In genomic region chr2:175054340-175054739, GRCh38 we compare ENCODE assay signal across 13 cellular contexts.
DNase-seq lines count a peak whose midpoint lies in the region; ATAC-seq lines count a peak whose summit lies in the region.
"Had no signal": no experiment of that assay in that cellular context is flagged by ENCODE, and none has a peak within 500 bp of the region (broad histone marks: within the 10 kb centered on the region; RNA-seq: fewer than 3 reads in every experiment).

No MANE protein-coding gene starts in this region.

- ATAC-seq in GM18511 (IDR thresholded peaks at IDR 0.05; ENCODE audit: unreplicated experiment) (peak; percentile 79), GM19351 (IDR thresholded peaks at IDR 0.05; ENCODE audit: unreplicated experiment) (peak; percentile 84), HG02885 (IDR thresholded peaks at IDR 0.05; ENCODE audit: poor library complexity, unreplicated experiment) (peak; percentile 58), HG03280 (IDR thresholded peaks at IDR 0.05; ENCODE audit: unreplicated experiment) (no peak)
- no peak for ATAC-seq in activated CD4-positive, CD25-positive, alpha-beta regulatory T cell treated with anti-CD3 and anti-CD28 coated beads, Interleukin-2, amount 50 U/mL, for 24 hours

- DNase-seq in middle frontal gyrus (ENCODE audit: extremely low spot score, low spot score) (no peak), NCI-H187 treated with DMSO at 0.1 percent for 48 hours (lab: John Stamatoyannopoulos, UW) (no peak)
- DNase-seq: ACHN; BE2C; C1 segment of cervical spinal cord; Caco-2; CD4-positive, CD25-positive, alpha-beta regulatory T cell; H9 had no signal

Comparison
In these comparisons a context has a peak if more than half of its experiments do, and no peak if none do; other contexts are left out.
1. ATAC-seq: peak in GM18511 (single experiment), GM19351 (single experiment) and HG02885 (single experiment); none in activated CD4-positive, CD25-positive, alpha-beta regulatory T cell treated with anti-CD3 and anti-CD28 coated beads, Interleukin-2, amount 50 U/mL, for 24 hours (0 of 2) and HG03280 (single experiment).